Comparison of ENCODE assay signal across 29 cellular contexts in genomic region chr2:70039366-70039765, GRCh38.
"Had no signal": no experiment of that assay in that cellular context is flagged by ENCODE, and none has a peak within 500 bp of the region (broad histone marks: within the 10 kb centered on the region; RNA-seq: fewer than 3 reads in every experiment).

No MANE protein-coding gene starts in this region.

- H3K36me3 Mint-ChIP-seq: WTC11 had no signal

- ATAC-seq: activated CD8-positive, alpha-beta memory T cell treated with anti-CD3 and anti-CD28 coated beads, Interleukin-2, amount 10 ng/mL, durations not matched to agents 7 days and 5 days; WTC11 had no signal

- H3K4me3 ChIP-seq: breast epithelium, Peyer's patch, SJCRH30 had no signal

- H3K9me3 Mint-ChIP-seq: activated CD4-positive, alpha-beta T cell treated with anti-CD3 and anti-CD28 coated beads, Interleukin-2, amount 10 ng/mL, durations not matched to agents 24 days and 14 days; activated naive CD4-positive, alpha-beta T cell treated with anti-CD3 and anti-CD28 coated beads, Interleukin-2, amount 50 U/mL, for 24 hours; activated T-cell treated with anti-CD3 and anti-CD28 coated beads, Interleukin-2, amount 50 U/mL, for 24 hours; activated T-helper 1 cell treated with anti-CD3 and anti-CD28 coated beads, Interleukin-12 subunit alpha, Interleukin-12 subunit beta, Interleukin-2, Interleukin-4 antibody, amounts not matched to agents 30 ng/mL and 10 ng/mL and 1 ng/mL, durations not matched to agents 14 hours and 24 hours and 36 hours; WTC11 had no signal

- H3K36me3 ChIP-seq: breast epithelium, Peyer's patch had no signal

- H3K27me3 Mint-ChIP-seq: activated CD4-positive, alpha-beta T cell treated with anti-CD3 and anti-CD28 coated beads, Interleukin-2, amount 10 ng/mL, durations not matched to agents 24 days and 14 days; activated CD8-positive, alpha-beta memory T cell treated with anti-CD3 and anti-CD28 coated beads, Interleukin-2, amount 10 ng/mL, durations not matched to agents 7 days and 5 days; activated naive CD4-positive, alpha-beta T cell treated with anti-CD3 and anti-CD28 coated beads, Interleukin-2, amount 50 U/mL, for 24 hours; activated T-cell treated with anti-CD3 and anti-CD28 coated beads, Interleukin-2, amount 50 U/mL, for 24 hours had no signal

- H3K4me3 Mint-ChIP-seq: activated CD4-positive, alpha-beta T cell treated with anti-CD3 and anti-CD28 coated beads, Interleukin-2, amount 10 ng/mL, durations not matched to agents 24 days and 14 days; activated CD8-positive, alpha-beta memory T cell treated with anti-CD3 and anti-CD28 coated beads, Interleukin-2, amount 10 ng/mL, durations not matched to agents 7 days and 5 days; activated naive CD4-positive, alpha-beta T cell treated with anti-CD3 and anti-CD28 coated beads, Interleukin-2, amount 50 U/mL, for 24 hours; activated T-cell treated with anti-CD3 and anti-CD28 coated beads, Interleukin-2, amount 50 U/mL, for 24 hours; activated T-helper 1 cell treated with anti-CD3 and anti-CD28 coated beads, Interleukin-12 subunit alpha, Interleukin-12 subunit beta, Interleukin-2, Interleukin-4 antibody, amounts not matched to agents 30 ng/mL and 10 ng/mL and 1 ng/mL, durations not matched to agents 14 hours and 24 hours and 36 hours; WTC11 had no signal

- H3K4me1 ChIP-seq: breast epithelium had no signal

- DNase-seq: activated CD4-positive, alpha-beta T cell treated with anti-CD3 and anti-CD28 coated beads, Interleukin-2, amount 10 ng/mL, durations not matched to agents 24 days and 14 days; activated CD4-positive, alpha-beta T cell treated with anti-CD3 and anti-CD28 coated beads, Interleukin-2, amount 50 U/mL, for 48 hours; activated CD4-positive, CD25-positive, alpha-beta regulatory T cell treated with anti-CD3 and anti-CD28 coated beads, Interleukin-2, amount 50 U/mL, for 72 hours; activated CD8-positive, alpha-beta memory T cell treated with anti-CD3 and anti-CD28 coated beads, Interleukin-2, amount 10 ng/mL, durations not matched to agents 7 days and 5 days; activated effector memory CD4-positive, alpha-beta T cell treated with Interleukin-2 at 50 U/mL for 16 hours; activated naive CD4-positive, alpha-beta T cell; activated T-cell treated with anti-CD3 and anti-CD28 coated beads, Interleukin-2, amount 50 U/mL, for 24 hours; aorta; caudate nucleus; KG1; NCI-H1048; NCI-H1417; NCI-H1930; NCI-H2171 treated with DMSO at 0.1 percent for 48 hours; NCI-H226; NCI-H526; NCI-H774; NK-92 treated with Interleukin-12 subunit alpha and Interleukin-12 subunit beta, amount 100 ng/mL, for 24 hours; OCI-M1; Peyer's patch; Right ventricle myocardium superior; SJCRH30; SK-N-SH; SW 1271 had no signal

- H3K9me3 ChIP-seq: breast epithelium, Peyer's patch, SK-N-SH had no signal

- H3K27ac Mint-ChIP-seq: activated CD4-positive, alpha-beta T cell treated with anti-CD3 and anti-CD28 coated beads, Interleukin-2, amount 10 ng/mL, durations not matched to agents 24 days and 14 days; activated naive CD4-positive, alpha-beta T cell treated with anti-CD3 and anti-CD28 coated beads, Interleukin-2, amount 50 U/mL, for 24 hours; activated T-cell treated with anti-CD3 and anti-CD28 coated beads, Interleukin-2, amount 50 U/mL, for 24 hours; activated T-helper 1 cell treated with anti-CD3 and anti-CD28 coated beads, Interleukin-12 subunit alpha, Interleukin-12 subunit beta, Interleukin-2, Interleukin-4 antibody, amounts not matched to agents 30 ng/mL and 10 ng/mL and 1 ng/mL, durations not matched to agents 14 hours and 24 hours and 36 hours had no signal

- H3K27me3 ChIP-seq: breast epithelium, Peyer's patch, SJCRH30 had no signal

- H3K27ac ChIP-seq: breast epithelium, Peyer's patch, RWPE1, SJCRH30 had no signal
